ENCODE assay signal across 1 cellular context in the genomic region with DNA sequence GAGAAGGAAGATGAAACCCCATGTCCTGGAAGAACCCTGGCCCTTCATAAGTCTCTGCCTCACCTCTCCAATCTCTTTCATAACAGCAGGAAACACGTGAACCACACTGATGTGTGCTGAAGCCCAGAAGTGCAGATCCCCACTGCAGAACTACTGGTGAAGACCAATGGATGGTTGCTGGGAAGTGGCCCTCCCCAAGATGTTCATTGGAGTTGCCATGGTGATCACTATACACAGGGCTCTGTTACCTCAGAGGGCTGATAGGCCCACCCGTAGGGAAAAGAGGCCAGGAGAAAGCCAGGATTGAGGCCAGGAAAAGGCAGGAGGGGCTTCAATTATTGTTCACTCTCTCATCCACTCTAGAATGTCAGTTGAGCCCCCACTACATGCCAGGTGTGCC.
A peak's percentile ranks its signal among the peaks of the same experiment; 100 is the strongest.
TF ChIP-seq lines count a peak whose summit lies in the region.

No MANE protein-coding gene starts in this region.

TF ChIP-seq in K562, 482 proteins besides CTCF, POLR2A, EP300 and RAD21:
- no peak for TF ChIP-seq PHB (CRISPR knock-in tag; IDR thresholded peaks at IDR 0.05)
- TF ChIP-seq RFX1 (IDR thresholded peaks at IDR 0.05) = peak; percentile 64
- TF ChIP-seq KDM4B (IDR thresholded peaks at IDR 0.05; ENCODE audit: borderline replicate concordance in 2 of 2, low read depth in 1 of 2) = no peak
